In genomic region chr6:40717411-40718057, GRCh38 we compare ENCODE assay signal across 20 cellular contexts.
"Had no signal": no experiment of that assay in that cellular context is flagged by ENCODE, and none has a peak within 500 bp of the region (broad histone marks: within the 10 kb centered on the region; RNA-seq: fewer than 3 reads in every experiment).

No MANE protein-coding gene starts in this region.

- H3K9me3 Mint-ChIP-seq: immature natural killer cell, memory B cell, naive B cell had no signal

- H3K36me3 ChIP-seq: esophagus muscularis mucosa, left ventricle myocardium inferior, lower lobe of right lung, neutrophil, right atrium auricular region, sigmoid colon, stomach had no signal

- H3K27ac ChIP-seq: epithelial cell of prostate, esophagus muscularis mucosa, left ventricle myocardium inferior, lower lobe of right lung, neutrophil, right atrium auricular region, sigmoid colon, stomach had no signal

- DNase-seq: effector memory CD4-positive, alpha-beta T cell; foreskin fibroblast; immature natural killer cell; left cardiac atrium; left ventricle myocardium inferior; lower lobe of right lung; midbrain; naive B cell; sigmoid colon; small intestine; stimulated activated CD4-positive, alpha-beta T cell treated with anti-CD3 and anti-CD28 coated beads, Interleukin-12 subunit alpha, Interleukin-12 subunit beta, amount 100 ng/mL, for 4 hours; stimulated activated naive CD4-positive, alpha-beta T cell; stomach; substantia nigra; trophoblast cell had no signal

- H3K9me3 ChIP-seq: esophagus muscularis mucosa, left ventricle myocardium inferior, lower lobe of right lung, neutrophil, right atrium auricular region, sigmoid colon, stomach had no signal

- H3K36me3 Mint-ChIP-seq: immature natural killer cell, memory B cell, naive B cell had no signal

- H3K4me3 Mint-ChIP-seq: immature natural killer cell, memory B cell, naive B cell had no signal

- H3K27ac Mint-ChIP-seq: immature natural killer cell, memory B cell, naive B cell had no signal

- H3K4me3 ChIP-seq: esophagus muscularis mucosa, left ventricle myocardium inferior, lower lobe of right lung, right atrium auricular region, sigmoid colon, stomach had no signal

- H3K27me3 ChIP-seq: esophagus muscularis mucosa, right atrium auricular region, sigmoid colon, stomach had no signal

- ATAC-seq: left cardiac atrium, lower lobe of right lung had no signal
